1 cellular context compared by ENCODE assay signal in genomic region chr7:138158739-138159528, GRCh38.
TF ChIP-seq lines count a peak whose summit lies in the region.

No MANE protein-coding gene starts in this region.

TF ChIP-seq in HepG2, 621 proteins besides CTCF, POLR2A, EP300 and RAD21 (continued from another document and continues in another):
- no peak for TF ChIP-seq ZNF639 (CRISPR knock-in tag; conservative IDR thresholded peaks at IDR 0.05)
- no peak for TF ChIP-seq CEBPZ (IDR thresholded peaks at IDR 0.05; ENCODE audit: low read length)
- peak; percentile 75; the same call in 1 of the 2 replicates for TF ChIP-seq DNMT3B (CRISPR knock-in tag; conservative IDR thresholded peaks at IDR 0.05)
- peak; percentile 84 for TF ChIP-seq HNRNPUL1 (IDR thresholded peaks at IDR 0.05; ENCODE audit: low read depth, low read length)
- no peak for TF ChIP-seq HINFP (CRISPR knock-in tag; IDR thresholded peaks at IDR 0.05; ENCODE audit: low read depth)
- TF ChIP-seq RBM22 (optimal IDR thresholded peaks at IDR 0.05; ENCODE audit: low read length) = no peak
- TF ChIP-seq SP4 (CRISPR knock-in tag; IDR thresholded peaks at IDR 0.05) = no peak
- peak; percentile 52 for TF ChIP-seq ZNF609 (CRISPR knock-in tag; IDR thresholded peaks at IDR 0.05; ENCODE audit: borderline replicate concordance)
- TF ChIP-seq MIER3 (CRISPR knock-in tag; IDR thresholded peaks at IDR 0.05; ENCODE audit: borderline replicate concordance) = 0 out of 2 replicates have a peak, but pooled peaks have one; percentile 51
- TF ChIP-seq ZMYM4 (CRISPR knock-in tag; IDR thresholded peaks at IDR 0.05) = peak; percentile 86
- no peak for TF ChIP-seq GPBP1L1 (CRISPR knock-in tag; IDR thresholded peaks at IDR 0.05)
- peak; percentile 47; the same call in 1 of the 2 replicates for TF ChIP-seq SAP130 (CRISPR knock-in tag; IDR thresholded peaks at IDR 0.05; ENCODE audit: low read depth)
- TF ChIP-seq MEF2D (CRISPR knock-in tag; IDR thresholded peaks at IDR 0.05) = 0 out of 2 replicates have a peak, but pooled peaks have one; percentile 61
- peak; percentile 80; the same call in 1 of the 2 replicates for TF ChIP-seq NKX3-1 (CRISPR knock-in tag; IDR thresholded peaks at IDR 0.05)
- no peak for TF ChIP-seq FOXO4 (CRISPR knock-in tag; conservative IDR thresholded peaks at IDR 0.05)
- TF ChIP-seq ZNF605 (CRISPR knock-in tag; IDR thresholded peaks at IDR 0.05) = no peak
- TF ChIP-seq NFE2 (CRISPR knock-in tag; IDR thresholded peaks at IDR 0.05) = no peak
- no peak for TF ChIP-seq ZNF12 (CRISPR knock-in tag; IDR thresholded peaks at IDR 0.05)
- peak; percentile 15; the same call in 1 of the 2 replicates for TF ChIP-seq PATZ1 (CRISPR knock-in tag; IDR thresholded peaks at IDR 0.05)
- no peak; the same call in 1 of the 2 replicates for TF ChIP-seq ZBTB7B (CRISPR knock-in tag; IDR thresholded peaks at IDR 0.05)
- peak; percentile 15; the same call in 1 of the 2 replicates for TF ChIP-seq ZNF792 (CRISPR knock-in tag; IDR thresholded peaks at IDR 0.05)
- no peak for TF ChIP-seq CSRNP1 (CRISPR knock-in tag; IDR thresholded peaks at IDR 0.05)
- 0 out of 2 replicates have a peak, but pooled peaks have one; percentile 52 for TF ChIP-seq SMAD3 (CRISPR knock-in tag; IDR thresholded peaks at IDR 0.05)
- TF ChIP-seq NCOR1 (IDR thresholded peaks at IDR 0.05; ENCODE audit: borderline replicate concordance, low read length) = peak; percentile 78; the same call in 1 of the 2 replicates
- TF ChIP-seq FOXO1 (CRISPR knock-in tag; IDR thresholded peaks at IDR 0.05) = peak; percentile 21; the same call in 1 of the 2 replicates
- no peak for TF ChIP-seq REST (IDR thresholded peaks at IDR 0.05; ENCODE audit: borderline replicate concordance in 1 of 2, low read depth in 1 of 2, low read length in 2 of 2)
- peak; percentile 74; the same call in 1 of the 2 replicates for TF ChIP-seq ZNF335 (CRISPR knock-in tag; IDR thresholded peaks at IDR 0.05)
- TF ChIP-seq CBX2 (IDR thresholded peaks at IDR 0.05; ENCODE audit: low read depth, low read length) = no peak
- no peak for TF ChIP-seq CBX2 (CRISPR knock-in tag; IDR thresholded peaks at IDR 0.05; ENCODE audit: low read depth)
- no peak for TF ChIP-seq MLLT10 (CRISPR knock-in tag; IDR thresholded peaks at IDR 0.05)
- peak; percentile 48; the same call in 1 of the 2 replicates for TF ChIP-seq ZNF878 (CRISPR knock-in tag; IDR thresholded peaks at IDR 0.05)
